17 cellular contexts compared by ENCODE assay signal in genomic region chr7:944744-945143, GRCh38. TPM values are rescaled to one million over a fixed set of nuclear protein-coding genes. Genes with fewer than 3 reads are reported as not detected.
DNase-seq lines count a peak whose midpoint lies in the region; ATAC-seq and TF ChIP-seq lines count a peak whose summit lies in the region.
"Had no signal": no experiment of that assay in that cellular context is flagged by ENCODE, and none has a peak within 500 bp of the region (broad histone marks: within the 10 kb centered on the region; RNA-seq: fewer than 3 reads in every experiment).

No MANE protein-coding gene starts in this region.

- H3K9me2 ChIP-seq in PC-3 (replicated peaks; ENCODE audit: low read length) = no peaks in the 10 kb centered on the region

- H3K4me3 ChIP-seq in PC-3 (ENCODE audit: low read length) = no peak overlapping the region
- no peak overlapping the region for H3K4me3 ChIP-seq in dorsolateral prefrontal cortex
- peak overlapping the region; percentile 36 for H3K4me3 ChIP-seq in mucosa of stomach (ENCODE audit: low read length)

- H3F3A ChIP-seq in PC-3 (ENCODE audit: low read length, unreplicated experiment) = no peaks in the 10 kb centered on the region

- H3K36me3 ChIP-seq in PC-3 (ENCODE audit: low read depth, low read length) (no peaks in the 10 kb centered on the region), mucosa of stomach (ENCODE audit: control insufficient read depth, insufficient read depth, low read length) (no peaks in the 10 kb centered on the region)

- H3K27ac Mint-ChIP-seq in type B pancreatic cell = peak overlapping the region; percentile 26
- H3K27ac Mint-ChIP-seq: activated T-helper 1 cell treated with anti-CD3 and anti-CD28 coated beads, Interleukin-12 subunit alpha, Interleukin-12 subunit beta, Interleukin-2, Interleukin-4 antibody, amounts not matched to agents 30 ng/mL and 10 ng/mL and 1 ng/mL, durations not matched to agents 14 hours and 24 hours and 36 hours; memory B cell; stimulated activated naive B cell treated with anti-CD40 and anti-IgM and Interleukin-4, amounts not matched to agents 10 μg/mL and 1 μg/mL and 100 μg/mL, for 72 hours had no signal

- no peaks in the 10 kb centered on the region for H3K9me3 ChIP-seq in PC-3 (ENCODE audit: low read length)
- H3K9me3 ChIP-seq in mucosa of stomach (ENCODE audit: control insufficient read depth, low read length) = no peaks in the 10 kb centered on the region

- H3K4me1 Mint-ChIP-seq in type B pancreatic cell (ENCODE audit: unreplicated experiment) = no peaks in the 10 kb centered on the region
- H3K4me1 Mint-ChIP-seq: neural crest cell had no signal

- H3K79me2 ChIP-seq in PC-3 (ENCODE audit: low read length) = no peaks in the 10 kb centered on the region

- H3K9me3 Mint-ChIP-seq in type B pancreatic cell = peaks cover 6% of the 10 kb centered on the region

- TF ChIP-seq CTCF in PC-3 (conservative IDR thresholded peaks at IDR 0.05; ENCODE audit: low read depth, low read length) (no peak), dorsolateral prefrontal cortex (IDR thresholded peaks at IDR 0.05 in 54 of 56, conservative IDR thresholded peaks at IDR 0.05 in 2 of 56; ENCODE audit: low read depth in 1 of 56, partially characterized antibody in 56 of 56) (no peak), type B pancreatic cell (conservative IDR thresholded peaks at IDR 0.05) (no peak)

- H3K4me1 ChIP-seq in PC-3 (ENCODE audit: insufficient read depth, low read length) = peaks cover 26% of the 10 kb centered on the region
- H3K4me1 ChIP-seq in mucosa of stomach (ENCODE audit: control insufficient read depth, insufficient read depth, low read length) = peaks cover 47% of the 10 kb centered on the region

- no peaks in the 10 kb centered on the region for H3K27me3 ChIP-seq in PC-3 (ENCODE audit: low read length)
- no peaks in the 10 kb centered on the region for H3K27me3 ChIP-seq in dorsolateral prefrontal cortex
- H3K27me3 ChIP-seq in mucosa of stomach (ENCODE audit: control insufficient read depth, insufficient read depth, low read length) = no peaks in the 10 kb centered on the region

- H4K20me1 ChIP-seq in PC-3 (ENCODE audit: low read length) = no peaks in the 10 kb centered on the region

- peaks cover 23% of the 10 kb centered on the region for H3K27me3 Mint-ChIP-seq in type B pancreatic cell

- DNase-seq in PC-3 = no peak
- DNase-seq in dorsolateral prefrontal cortex = no peak
- DNase-seq in type B pancreatic cell (ENCODE audit: extremely low spot score, unreplicated experiment) = no peak
- DNase-seq in DMS153 (lab: John Stamatoyannopoulos, UW) = no peak
- DNase-seq in germinal center (ENCODE audit: low spot score) = no peak
- no peak for DNase-seq in Right ventricle myocardium superior
- DNase-seq: activated CD4-positive, CD25-positive, alpha-beta regulatory T cell; activated CD8-positive, alpha-beta memory T cell treated with anti-CD3 and anti-CD28 coated beads for 24 hours; caudate nucleus; effector CD8-positive, alpha-beta T cell; NCI-H526 treated with DMSO at 0.1 percent for 48 hours; OCI-M1; stimulated activated naive B cell treated with anti-CD40 and anti-IgM and Interleukin-4, amounts not matched to agents 10 μg/mL and 1 μg/mL and 100 μg/mL, for 72 hours had no signal

- intact Hi-C loops in PC-3 (cut with micrococcal nuclease) = no loop called here
- intact Hi-C loops in dorsolateral prefrontal cortex (cut with DNase I) = no loop called here
- intact Hi-C loops in Right ventricle myocardium superior (cut with DNase I) = no loop called here

- POLR2A ChIA-PET in PC-3 (lab: Charles Lee; ENCODE audit: unreplicated experiment) = no interaction called here

- no peaks in the 10 kb centered on the region for H3K36me3 Mint-ChIP-seq in type B pancreatic cell
- H3K36me3 Mint-ChIP-seq: memory B cell had no signal

- H3K9ac ChIP-seq in PC-3 (ENCODE audit: low read length) (peak overlapping the region; percentile 64; the same call in 1 of the 2 replicates), mucosa of stomach (ENCODE audit: low read length) (peak overlapping the region; percentile 81)

- CTCF ChIA-PET in PC-3 (lab: Charles Lee) = no interaction called here

- no TSS peak for BruUV-seq in PC-3 (replicated peaks; lab: Mats Ljungman, UMichigan)

- H3K4me2 ChIP-seq in PC-3 (ENCODE audit: low read length) = peak overlapping the region; percentile 78; the same call in 1 of the 2 replicates

- H3K27ac ChIP-seq in PC-3 (ENCODE audit: low read length) (peak overlapping the region; percentile 71; the same call in 1 of the 2 replicates), dorsolateral prefrontal cortex (peak overlapping the region in 55 of 59 donors; percentile 18 to 88 (median 71))

- no peak overlapping the region for H2AFZ ChIP-seq in PC-3 (ENCODE audit: low read length)

- peak overlapping the region; percentile 34 for H3K4me3 Mint-ChIP-seq in type B pancreatic cell
- H3K4me3 Mint-ChIP-seq: activated T-helper 1 cell treated with anti-CD3 and anti-CD28 coated beads, Interleukin-12 subunit alpha, Interleukin-12 subunit beta, Interleukin-2, Interleukin-4 antibody, amounts not matched to agents 30 ng/mL and 10 ng/mL and 1 ng/mL, durations not matched to agents 14 hours and 24 hours and 36 hours; memory B cell; neural crest cell; stimulated activated naive B cell treated with anti-CD40 and anti-IgM and Interleukin-4, amounts not matched to agents 10 μg/mL and 1 μg/mL and 100 μg/mL, for 72 hours had no signal

- no peak for ATAC-seq in PC-3
- no peak for ATAC-seq in Right ventricle myocardium superior (ENCODE audit: poor library complexity)
- ATAC-seq: stimulated activated naive B cell treated with anti-CD40 and anti-IgM and Interleukin-4, amounts not matched to agents 10 μg/mL and 1 μg/mL and 100 μg/mL, for 72 hours had no signal

RNA-seq across cellular contexts. Expression of gene ADAP1, which starts 9.7 kb away (rescaled TPM):
- total RNA-seq in PC-3 (2014; rRNA removed) (31.2 and 36.4 TPM in 2 replicates), dorsolateral prefrontal cortex (100 to 1,000 TPM in 118 of 120 experiments, 10 to 100 TPM in 2; 97.0 to 199 (median 136) TPM), type B pancreatic cell (ENCODE audit: low replicate concordance) (15.7 and 18.1 TPM in 2 replicates), Right ventricle myocardium superior (6.4 TPM)

RNA-seq across cellular contexts. Expression of gene COX19, which starts 30.6 kb away (rescaled TPM):
- total RNA-seq in PC-3 (2014; rRNA removed) (11.6 and 12.4 TPM in 2 replicates), dorsolateral prefrontal cortex (10 to 100 TPM; 11.2 to 38.9 (median 18.5) TPM), type B pancreatic cell (ENCODE audit: low replicate concordance) (14.8 and 15.4 TPM in 2 replicates), Right ventricle myocardium superior (8.0 TPM)

RNA-seq across cellular contexts. Expression of gene CYP2W1, which starts 38.2 kb away (rescaled TPM):
- total RNA-seq in PC-3 (2014; rRNA removed) = not detected in 2 replicates
- total RNA-seq in dorsolateral prefrontal cortex = under 1 TPM in 4 of 120 experiments, not detected in 116; 0.24 to 0.52 (median 0.33) TPM
- total RNA-seq in type B pancreatic cell (ENCODE audit: low replicate concordance) = 13.6 and 15.3 TPM in 2 replicates
- total RNA-seq in Right ventricle myocardium superior = not detected
- total RNA-seq: activated T-helper 1 cell treated with anti-CD3 and anti-CD28 coated beads, Interleukin-12 subunit alpha, Interleukin-12 subunit beta, Interleukin-2, Interleukin-4 antibody, amounts not matched to agents 30 ng/mL and 10 ng/mL and 1 ng/mL, durations not matched to agents 14 hours and 24 hours and 36 hours; neural crest cell had no signal
